ENCODE assay signal across 22 cellular contexts in the genomic region with DNA sequence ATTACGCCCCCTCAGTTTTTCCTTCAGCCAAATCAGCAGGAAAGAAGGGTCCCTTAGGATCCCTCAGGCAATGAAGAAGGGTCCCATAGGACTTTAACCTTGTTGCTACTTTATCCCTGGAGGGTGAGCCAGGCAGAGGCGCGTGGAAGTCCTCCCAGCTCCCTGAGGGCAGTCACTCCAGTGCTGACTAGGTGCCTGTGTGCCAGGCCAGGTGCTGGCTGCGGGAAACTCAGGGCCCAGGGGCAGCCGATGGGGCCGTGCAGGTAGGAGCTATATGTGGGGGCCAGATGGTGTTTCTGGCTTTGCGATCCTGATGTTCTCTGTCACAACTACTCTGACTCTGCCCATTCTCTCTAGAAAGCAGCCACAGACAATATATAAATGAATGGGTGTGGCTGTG. TPM values are rescaled to one million over a fixed set of nuclear protein-coding genes. Genes with fewer than 3 reads are reported as not detected.
DNase-seq lines count a peak whose midpoint lies in the region; ATAC-seq and TF ChIP-seq lines count a peak whose summit lies in the region.
"Had no signal": no experiment of that assay in that cellular context is flagged by ENCODE, and none has a peak within 500 bp of the region (broad histone marks: within the 10 kb centered on the region; RNA-seq: fewer than 3 reads in every experiment).

No MANE protein-coding gene starts in this region.

- ATAC-seq in RWPE2 (ENCODE audit: low read depth) = no peak
- no peak for ATAC-seq in lower lobe of right lung
- no peak for ATAC-seq in GM21360 (IDR thresholded peaks at IDR 0.05; ENCODE audit: unreplicated experiment)
- ATAC-seq: HCT116, K562 had no signal

- TF ChIP-seq CTCF in RWPE2 (IDR thresholded peaks at IDR 0.05; ENCODE audit: poor library complexity, severe bottlenecking) = no peak
- no peak for TF ChIP-seq CTCF in lower lobe of right lung (IDR thresholded peaks at IDR 0.05)
- no peak for TF ChIP-seq CTCF in spleen (IDR thresholded peaks at IDR 0.05 in 8 of 11, conservative IDR thresholded peaks at IDR 0.05 in 3 of 11)

- H3K4me3 ChIP-seq in RWPE2 (ENCODE audit: severe bottlenecking) (no peak overlapping the region), lower lobe of right lung (no peak overlapping the region), spleen (no peak overlapping the region), MG63 (no peak overlapping the region)
- H3K4me3 ChIP-seq: GM23338, K562, PC-9, SK-N-MC had no signal

- H3K36me3 ChIP-seq in RWPE2 (ENCODE audit: low read depth) (no peaks in the 10 kb centered on the region), lower lobe of right lung (no peaks in the 10 kb centered on the region), spleen (no peaks in the 10 kb centered on the region), MG63 (no peaks in the 10 kb centered on the region)

- H3K4me1 ChIP-seq in RWPE2 (ENCODE audit: insufficient read depth, poor library complexity, severe bottlenecking) (peaks cover 5% of the 10 kb centered on the region), lower lobe of right lung (peaks cover 10% of the 10 kb centered on the region), spleen (peaks cover 6 to 33% (median 14%) of the 10 kb centered on the region in 6 donors)

- peak; percentile 14 for DNase-seq in activated effector memory CD4-positive, alpha-beta T cell treated with anti-CD3 and anti-CD28 coated beads, Interleukin-2, amount 50 U/mL, for 16 hours
- DNase-seq in activated effector memory CD4-positive, alpha-beta T cell treated with Interleukin-2 at 50 U/mL for 16 hours = no peak
- DNase-seq in RWPE2 (ENCODE audit: low spot score) (peak; percentile 29), lower lobe of right lung (peak; percentile 20), spleen (peak; percentile 53), MG63 (no peak), mucosa of gallbladder (ENCODE audit: low spot score) (no peak)
- DNase-seq: 8988T, DMS 273 treated with DMSO at 0.1 percent for 48 hours, GDM1, MV-4-11, NCI-H1417, NCI-H2029, NCI-H2171 treated with DMSO at 0.1 percent for 48 hours, NCI-H446 treated with DMSO at 0.1 percent for 48 hours, NCI-H774, PC-9 had no signal

- no peaks in the 10 kb centered on the region for H3K9me3 ChIP-seq in RWPE2 (ENCODE audit: severe bottlenecking)
- no peaks in the 10 kb centered on the region for H3K9me3 ChIP-seq in lower lobe of right lung
- H3K9me3 ChIP-seq in spleen = no peaks in the 10 kb centered on the region
- no peaks in the 10 kb centered on the region for H3K9me3 ChIP-seq in MG63

- no peak for TF ChIP-seq POLR2A in spleen (IDR thresholded peaks at IDR 0.05)

- H3K27me3 ChIP-seq in RWPE2 (ENCODE audit: insufficient read depth, poor library complexity, severe bottlenecking) (no peaks in the 10 kb centered on the region), lower lobe of right lung (ENCODE audit: low read depth) (peaks cover 12% of the 10 kb centered on the region), spleen (replicated peaks in 1 of 7) (peaks cover 0 to 6% (median 0%) of the 10 kb centered on the region in 7 donors), MG63 (no peaks in the 10 kb centered on the region)

- intact Hi-C loops in lower lobe of right lung (cut with DNase I) = no loop called here
- intact Hi-C loops in spleen (cut with DNase I; ENCODE audit: low total_unique reads) = no loop called here

- H3K27ac ChIP-seq in RWPE2 (ENCODE audit: poor library complexity, severe bottlenecking) (no peak overlapping the region), lower lobe of right lung (no peak overlapping the region), spleen (no peak overlapping the region)
- H3K27ac ChIP-seq: PC-9, SK-N-MC had no signal

- WGBS in spleen, 5 donors = 87 to 95% (median 90%) methylated on average over 7 of the region's 7 CpGs

RNA-seq across cellular contexts. Expression of a gene that starts 42.8 kb away (rescaled TPM):
- 82.3 TPM for total RNA-seq in lower lobe of right lung
- total RNA-seq in spleen = 100 to 1,000 TPM; 107 to 170 (median 123) TPM
- 10 to 100 TPM; 23.0 to 39.1 (median 38.7) TPM for polyA plus RNA-seq in spleen
- 4.9 and 8.3 TPM in 2 replicates for total RNA-seq in MG63 (2014; rRNA removed; shearing (Covaris generic); ENCODE audit: low replicate concordance)
- total RNA-seq in mucosa of gallbladder = 49.8 TPM

Comparison
In these comparisons a context has a peak if more than half of its experiments do, and no peak if none do; other contexts are left out.
1. DNase-seq: peak in activated effector memory CD4-positive, alpha-beta T cell treated with anti-CD3 and anti-CD28 coated beads, Interleukin-2, amount 50 U/mL, for 16 hours (single experiment), RWPE2 (single experiment), lower lobe of right lung (single experiment) and spleen (single experiment); none in activated effector memory CD4-positive, alpha-beta T cell treated with Interleukin-2 at 50 U/mL for 16 hours (single experiment), MG63 (single experiment) and mucosa of gallbladder (single experiment).